Comparison of ENCODE assay signal across 1 cellular context in the genomic region with DNA sequence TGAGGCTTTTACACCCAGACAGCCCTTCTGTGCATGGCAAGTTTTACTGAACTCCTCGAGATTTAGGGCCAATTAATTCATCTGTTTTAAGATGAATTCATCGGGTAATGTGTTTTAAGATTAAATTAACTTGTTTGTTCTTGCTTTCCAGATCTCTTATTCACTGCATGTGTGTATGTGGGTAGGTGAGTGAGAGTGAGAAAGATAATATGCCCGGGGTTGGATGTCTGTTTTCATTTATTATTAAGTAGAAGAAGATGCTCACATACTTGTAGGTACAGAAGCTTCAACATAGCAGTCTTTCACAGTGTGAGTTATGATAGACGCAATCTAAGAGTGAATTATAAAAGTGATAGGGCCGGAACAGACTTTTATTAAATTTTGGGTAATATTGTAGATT.
TF ChIP-seq lines count a peak whose summit lies in the region.

No MANE protein-coding gene starts in this region.

TF ChIP-seq in IMR-90, 13 proteins besides CTCF, POLR2A, EP300 and RAD21 (continued from another document):
- TF ChIP-seq, protein P1, sequence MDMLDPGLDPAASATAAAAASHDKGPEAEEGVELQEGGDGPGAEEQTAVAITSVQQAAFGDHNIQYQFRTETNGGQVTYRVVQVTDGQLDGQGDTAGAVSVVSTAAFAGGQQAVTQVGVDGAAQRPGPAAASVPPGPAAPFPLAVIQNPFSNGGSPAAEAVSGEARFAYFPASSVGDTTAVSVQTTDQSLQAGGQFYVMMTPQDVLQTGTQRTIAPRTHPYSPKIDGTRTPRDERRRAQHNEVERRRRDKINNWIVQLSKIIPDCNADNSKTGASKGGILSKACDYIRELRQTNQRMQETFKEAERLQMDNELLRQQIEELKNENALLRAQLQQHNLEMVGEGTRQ (IDR thresholded peaks at IDR 0.05; ENCODE audit: low read depth, low read length): no peak
- TF ChIP-seq MAZ (IDR thresholded peaks at IDR 0.05; ENCODE audit: borderline replicate concordance, low read depth, low read length): no peak
- no peak for TF ChIP-seq NFE2L2 (IDR thresholded peaks at IDR 0.05; ENCODE audit: low read depth, low read length)
